Comparison of ENCODE assay signal across 1 cellular context in the genomic region with DNA sequence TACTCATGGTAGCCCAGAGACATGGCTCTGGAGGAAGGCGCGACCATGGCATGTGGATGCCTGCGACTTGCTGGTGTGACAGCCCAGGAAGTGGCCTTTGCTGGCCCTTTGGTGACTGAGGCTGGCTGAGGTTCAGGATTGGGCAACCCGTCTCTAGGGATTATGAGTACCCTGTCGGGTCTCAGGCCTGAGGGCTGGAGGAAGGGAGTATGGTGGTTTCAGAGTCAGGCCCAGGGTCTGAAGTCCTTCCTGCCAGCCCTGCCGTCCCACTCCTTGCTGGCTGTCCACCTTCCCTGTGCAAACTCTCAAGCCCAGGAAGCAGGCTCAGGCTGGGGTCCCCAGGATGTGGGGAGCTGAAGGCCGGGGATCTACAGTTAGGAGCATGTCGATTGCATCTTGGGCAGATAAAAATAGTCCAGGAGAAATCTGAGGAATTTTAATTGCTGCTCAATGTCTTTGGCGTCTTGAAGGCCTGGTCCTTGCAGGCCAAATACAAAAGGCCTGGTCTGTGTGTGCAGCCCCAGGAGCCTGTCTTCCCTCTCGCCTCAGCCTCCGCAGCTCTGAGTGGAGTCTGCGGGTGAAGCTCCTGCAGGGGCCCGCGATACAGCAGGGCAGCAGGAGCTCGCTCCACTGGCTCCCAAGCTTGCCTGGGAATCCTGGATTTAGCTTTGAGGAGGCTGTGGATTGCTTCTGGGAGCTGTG.
A peak's percentile ranks its signal among the peaks of the same experiment; 100 is the strongest.
TF ChIP-seq lines count a peak whose summit lies in the region.

No MANE protein-coding gene starts in this region.

TF ChIP-seq in HepG2, 621 proteins besides CTCF, POLR2A, EP300 and RAD21 (continued from another document):
- TF ChIP-seq, protein P1, sequence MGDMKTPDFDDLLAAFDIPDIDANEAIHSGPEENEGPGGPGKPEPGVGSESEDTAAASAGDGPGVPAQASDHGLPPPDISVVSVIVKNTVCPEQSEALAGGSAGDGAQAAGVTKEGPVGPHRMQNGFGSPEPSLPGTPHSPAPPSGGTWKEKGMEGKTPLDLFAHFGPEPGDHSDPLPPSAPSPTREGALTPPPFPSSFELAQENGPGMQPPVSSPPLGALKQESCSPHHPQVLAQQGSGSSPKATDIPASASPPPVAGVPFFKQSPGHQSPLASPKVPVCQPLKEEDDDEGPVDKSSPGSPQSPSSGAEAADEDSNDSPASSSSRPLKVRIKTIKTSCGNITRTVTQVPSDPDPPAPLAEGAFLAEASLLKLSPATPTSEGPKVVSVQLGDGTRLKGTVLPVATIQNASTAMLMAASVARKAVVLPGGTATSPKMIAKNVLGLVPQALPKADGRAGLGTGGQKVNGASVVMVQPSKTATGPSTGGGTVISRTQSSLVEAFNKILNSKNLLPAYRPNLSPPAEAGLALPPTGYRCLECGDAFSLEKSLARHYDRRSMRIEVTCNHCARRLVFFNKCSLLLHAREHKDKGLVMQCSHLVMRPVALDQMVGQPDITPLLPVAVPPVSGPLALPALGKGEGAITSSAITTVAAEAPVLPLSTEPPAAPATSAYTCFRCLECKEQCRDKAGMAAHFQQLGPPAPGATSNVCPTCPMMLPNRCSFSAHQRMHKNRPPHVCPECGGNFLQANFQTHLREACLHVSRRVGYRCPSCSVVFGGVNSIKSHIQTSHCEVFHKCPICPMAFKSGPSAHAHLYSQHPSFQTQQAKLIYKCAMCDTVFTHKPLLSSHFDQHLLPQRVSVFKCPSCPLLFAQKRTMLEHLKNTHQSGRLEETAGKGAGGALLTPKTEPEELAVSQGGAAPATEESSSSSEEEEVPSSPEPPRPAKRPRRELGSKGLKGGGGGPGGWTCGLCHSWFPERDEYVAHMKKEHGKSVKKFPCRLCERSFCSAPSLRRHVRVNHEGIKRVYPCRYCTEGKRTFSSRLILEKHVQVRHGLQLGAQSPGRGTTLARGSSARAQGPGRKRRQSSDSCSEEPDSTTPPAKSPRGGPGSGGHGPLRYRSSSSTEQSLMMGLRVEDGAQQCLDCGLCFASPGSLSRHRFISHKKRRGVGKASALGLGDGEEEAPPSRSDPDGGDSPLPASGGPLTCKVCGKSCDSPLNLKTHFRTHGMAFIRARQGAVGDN (CRISPR knock-in tag; IDR thresholded peaks at IDR 0.05) = peak; percentile 46
- peak; percentile 98 for TF ChIP-seq RBM22 (optimal IDR thresholded peaks at IDR 0.05; ENCODE audit: low read length)
- TF ChIP-seq, protein P2, sequence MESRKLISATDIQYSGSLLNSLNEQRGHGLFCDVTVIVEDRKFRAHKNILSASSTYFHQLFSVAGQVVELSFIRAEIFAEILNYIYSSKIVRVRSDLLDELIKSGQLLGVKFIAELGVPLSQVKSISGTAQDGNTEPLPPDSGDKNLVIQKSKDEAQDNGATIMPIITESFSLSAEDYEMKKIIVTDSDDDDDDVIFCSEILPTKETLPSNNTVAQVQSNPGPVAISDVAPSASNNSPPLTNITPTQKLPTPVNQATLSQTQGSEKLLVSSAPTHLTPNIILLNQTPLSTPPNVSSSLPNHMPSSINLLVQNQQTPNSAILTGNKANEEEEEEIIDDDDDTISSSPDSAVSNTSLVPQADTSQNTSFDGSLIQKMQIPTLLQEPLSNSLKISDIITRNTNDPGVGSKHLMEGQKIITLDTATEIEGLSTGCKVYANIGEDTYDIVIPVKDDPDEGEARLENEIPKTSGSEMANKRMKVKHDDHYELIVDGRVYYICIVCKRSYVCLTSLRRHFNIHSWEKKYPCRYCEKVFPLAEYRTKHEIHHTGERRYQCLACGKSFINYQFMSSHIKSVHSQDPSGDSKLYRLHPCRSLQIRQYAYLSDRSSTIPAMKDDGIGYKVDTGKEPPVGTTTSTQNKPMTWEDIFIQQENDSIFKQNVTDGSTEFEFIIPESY (CRISPR knock-in tag; IDR thresholded peaks at IDR 0.05) = peak; percentile 86
- peak; percentile 35; the same call in 1 of the 2 replicates for TF ChIP-seq HOXA3 (CRISPR knock-in tag; IDR thresholded peaks at IDR 0.05)
- TF ChIP-seq, protein P3, sequence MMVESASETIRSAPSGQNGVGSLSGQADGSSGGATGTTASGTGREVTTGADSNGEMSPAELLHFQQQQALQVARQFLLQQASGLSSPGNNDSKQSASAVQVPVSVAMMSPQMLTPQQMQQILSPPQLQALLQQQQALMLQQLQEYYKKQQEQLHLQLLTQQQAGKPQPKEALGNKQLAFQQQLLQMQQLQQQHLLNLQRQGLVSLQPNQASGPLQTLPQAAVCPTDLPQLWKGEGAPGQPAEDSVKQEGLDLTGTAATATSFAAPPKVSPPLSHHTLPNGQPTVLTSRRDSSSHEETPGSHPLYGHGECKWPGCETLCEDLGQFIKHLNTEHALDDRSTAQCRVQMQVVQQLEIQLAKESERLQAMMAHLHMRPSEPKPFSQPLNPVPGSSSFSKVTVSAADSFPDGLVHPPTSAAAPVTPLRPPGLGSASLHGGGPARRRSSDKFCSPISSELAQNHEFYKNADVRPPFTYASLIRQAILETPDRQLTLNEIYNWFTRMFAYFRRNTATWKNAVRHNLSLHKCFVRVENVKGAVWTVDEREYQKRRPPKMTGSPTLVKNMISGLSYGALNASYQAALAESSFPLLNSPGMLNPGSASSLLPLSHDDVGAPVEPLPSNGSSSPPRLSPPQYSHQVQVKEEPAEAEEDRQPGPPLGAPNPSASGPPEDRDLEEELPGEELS (CRISPR knock-in tag; IDR thresholded peaks at IDR 0.05) = no peak
- peak; percentile 55 for TF ChIP-seq POLR2G (IDR thresholded peaks at IDR 0.05; ENCODE audit: low read depth, low read length)
- TF ChIP-seq FOSL2 (CRISPR knock-in tag; IDR thresholded peaks at IDR 0.05) = 0 out of 2 replicates have a peak, but pooled peaks have one; percentile 14
- TF ChIP-seq AGO2 (optimal IDR thresholded peaks at IDR 0.05; ENCODE audit: low read depth, low read length) = peak; percentile 96
- peak; percentile 13; the same call in 1 of the 2 replicates for TF ChIP-seq ZFX (CRISPR knock-in tag; IDR thresholded peaks at IDR 0.05; ENCODE audit: low read depth)
- no peak for TF ChIP-seq IRF2 (CRISPR knock-in tag; IDR thresholded peaks at IDR 0.05)
- TF ChIP-seq CEBPG (CRISPR knock-in tag; IDR thresholded peaks at IDR 0.05) = peak; percentile 54
- TF ChIP-seq HNF4A (CRISPR knock-in tag; IDR thresholded peaks at IDR 0.05) = peak; percentile 58
- peak; percentile 33; the same call in 1 of the 2 replicates for TF ChIP-seq ETV5 (CRISPR knock-in tag; IDR thresholded peaks at IDR 0.05; ENCODE audit: borderline replicate concordance)
- no peak; the same call in 1 of the 2 replicates for TF ChIP-seq RXRA (CRISPR knock-in tag; IDR thresholded peaks at IDR 0.05)
- peak; percentile 18; the same call in 1 of the 2 replicates for TF ChIP-seq AKAP8 (CRISPR knock-in tag; IDR thresholded peaks at IDR 0.05)
- TF ChIP-seq HMG20B (CRISPR knock-in tag; conservative IDR thresholded peaks at IDR 0.05) = no peak
- TF ChIP-seq, protein P4, sequence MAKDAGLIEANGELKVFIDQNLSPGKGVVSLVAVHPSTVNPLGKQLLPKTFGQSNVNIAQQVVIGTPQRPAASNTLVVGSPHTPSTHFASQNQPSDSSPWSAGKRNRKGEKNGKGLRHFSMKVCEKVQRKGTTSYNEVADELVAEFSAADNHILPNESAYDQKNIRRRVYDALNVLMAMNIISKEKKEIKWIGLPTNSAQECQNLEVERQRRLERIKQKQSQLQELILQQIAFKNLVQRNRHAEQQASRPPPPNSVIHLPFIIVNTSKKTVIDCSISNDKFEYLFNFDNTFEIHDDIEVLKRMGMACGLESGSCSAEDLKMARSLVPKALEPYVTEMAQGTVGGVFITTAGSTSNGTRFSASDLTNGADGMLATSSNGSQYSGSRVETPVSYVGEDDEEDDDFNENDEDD (CRISPR knock-in tag; IDR thresholded peaks at IDR 0.05; ENCODE audit: borderline replicate concordance) = no peak
